13 cellular contexts compared by ENCODE assay signal in genomic region chr1:221827307-221827642, GRCh38.
DNase-seq lines count a peak whose midpoint lies in the region; ATAC-seq, FAIRE-seq and TF ChIP-seq lines count a peak whose summit lies in the region.
"Had no signal": no experiment of that assay in that cellular context is flagged by ENCODE, and none has a peak within 500 bp of the region (broad histone marks: within the 10 kb centered on the region; RNA-seq: fewer than 3 reads in every experiment).

No MANE protein-coding gene starts in this region.

- H3K9ac ChIP-seq in MM.1S (ENCODE audit: low read length) (no peak overlapping the region), astrocyte (ENCODE audit: low read length) (no peak overlapping the region)

- H3K79me2 ChIP-seq in MM.1S (ENCODE audit: low read length) (no peaks in the 10 kb centered on the region), astrocyte (ENCODE audit: insufficient read depth, low read length) (no peaks in the 10 kb centered on the region)

- no peaks in the 10 kb centered on the region for H3K9me3 ChIP-seq in MM.1S (replicated peaks; ENCODE audit: insufficient read depth, low read length)
- H3K9me3 ChIP-seq in astrocyte (ENCODE audit: insufficient read depth, low read depth, low read length), result no peaks in the 10 kb centered on the region
- H3K9me3 ChIP-seq: SJCRH30 had no signal

- H3K36me3 Mint-ChIP-seq in astrocyte (ENCODE audit: low read depth, unreplicated experiment), result no peaks in the 10 kb centered on the region
- no peaks in the 10 kb centered on the region for H3K36me3 Mint-ChIP-seq in natural killer cell
- no peaks in the 10 kb centered on the region for H3K36me3 Mint-ChIP-seq in nephron progenitor cell (ENCODE audit: low read depth)

- H3K27me3 Mint-ChIP-seq in astrocyte (ENCODE audit: low read depth, unreplicated experiment) (no peaks in the 10 kb centered on the region), natural killer cell (ENCODE audit: low read depth in 2 of 2) (no peaks in the 10 kb centered on the region), nephron progenitor cell (ENCODE audit: low read depth, poor library complexity) (peaks cover 40% of the 10 kb centered on the region)
- H3K27me3 Mint-ChIP-seq: naive thymus-derived CD4-positive, alpha-beta T cell had no signal

- H3K27me3 ChIP-seq in MM.1S (replicated peaks; ENCODE audit: insufficient read depth, low read length), result no peaks in the 10 kb centered on the region
- no peaks in the 10 kb centered on the region for H3K27me3 ChIP-seq in astrocyte (ENCODE audit: insufficient read depth, low read length)
- H3K27me3 ChIP-seq: SJCRH30, tibial nerve had no signal

- TF ChIP-seq CTCF in MM.1S (IDR thresholded peaks at IDR 0.05; ENCODE audit: low read length) (no peak), astrocyte (IDR thresholded peaks at IDR 0.05; ENCODE audit: insufficient read depth, low read depth, low read length) (no peak), natural killer cell (IDR thresholded peaks at IDR 0.05) (no peak), nephron progenitor cell (IDR thresholded peaks at IDR 0.05) (no peak)

- H3K4me3 Mint-ChIP-seq in astrocyte (ENCODE audit: unreplicated experiment) (no peak overlapping the region), natural killer cell (peak overlapping the region; percentile 57), nephron progenitor cell (no peak overlapping the region)

- FAIRE-seq in astrocyte (lab: Jason Lieb, UNC), result no peak

- no peaks in the 10 kb centered on the region for H3K9me2 ChIP-seq in MM.1S (replicated peaks; ENCODE audit: insufficient read depth, low read length)

- H3K36me3 ChIP-seq in MM.1S (replicated peaks; ENCODE audit: insufficient read depth, low read length) (no peaks in the 10 kb centered on the region), astrocyte (ENCODE audit: insufficient read depth, low read length) (no peaks in the 10 kb centered on the region)
- H3K36me3 ChIP-seq: SJCRH30, tibial nerve had no signal

- H3K4me3 ChIP-seq in MM.1S (ENCODE audit: low read length) (no peak overlapping the region), astrocyte (ENCODE audit: insufficient read depth, low read depth, low read length) (no peak overlapping the region)
- H3K4me3 ChIP-seq: SJCRH30, tibial nerve had no signal

- H2AFZ ChIP-seq in MM.1S (ENCODE audit: low read length), result 0 out of 2 replicates have a peak overlapping the region, but pooled peaks have one; percentile 3
- H2AFZ ChIP-seq in astrocyte (ENCODE audit: low read depth, low read length), result peak overlapping the region; percentile 37

- H4K20me1 ChIP-seq in MM.1S (ENCODE audit: insufficient read depth, low read length) (no peaks in the 10 kb centered on the region), astrocyte (ENCODE audit: insufficient read depth, low read length) (no peaks in the 10 kb centered on the region)

- H3K27ac Mint-ChIP-seq in astrocyte (ENCODE audit: unreplicated experiment) (peak overlapping the region; percentile 81), natural killer cell (peak overlapping the region; percentile 89 to 92), nephron progenitor cell (no peak overlapping the region)

- peaks cover 35% of the 10 kb centered on the region for H3K4me1 Mint-ChIP-seq in astrocyte (ENCODE audit: low read depth, unreplicated experiment)
- peaks cover 74 to 78% of the 10 kb centered on the region in 2 donors for H3K4me1 Mint-ChIP-seq in natural killer cell
- no peaks in the 10 kb centered on the region for H3K4me1 Mint-ChIP-seq in nephron progenitor cell

- DNase-seq in COLO829 (ENCODE audit: low spot score) (peak; percentile 67), MM.1S (no peak), astrocyte (ENCODE audit: low read depth) (no peak), natural killer cell (no peak), nephron progenitor cell (no peak), ureter (ENCODE audit: low spot score) (no peak)
- DNase-seq: GF-D8; naive thymus-derived CD4-positive, alpha-beta T cell; retina; stimulated activated CD4-positive, alpha-beta T cell treated with anti-CD3 and anti-CD28 coated beads, Interleukin-2, amount 100 ng/mL, for 24 hours had no signal

- no peak for ATAC-seq in natural killer cell
- ATAC-seq in GM21528 (IDR thresholded peaks at IDR 0.05; ENCODE audit: low FRiP score, unreplicated experiment), result no peak

- peaks cover 6% of the 10 kb centered on the region for H3K4me1 ChIP-seq in MM.1S (ENCODE audit: low read length)
- peaks cover 41% of the 10 kb centered on the region for H3K4me1 ChIP-seq in astrocyte (ENCODE audit: insufficient read depth, low read length)
- H3K4me1 ChIP-seq: tibial nerve had no signal

- H3K9me3 Mint-ChIP-seq in astrocyte (ENCODE audit: unreplicated experiment) (no peaks in the 10 kb centered on the region), natural killer cell (peaks cover 0 to 2% of the 10 kb centered on the region in 2 donors), nephron progenitor cell (peaks cover 3% of the 10 kb centered on the region)

- intact Hi-C loops in natural killer cell (cut with micrococcal nuclease), result loop anchor here (5.0 kb wide), 1 partner anchor 305 kb away; no protein-coding TSS in a partner anchor

- H3K4me2 ChIP-seq in MM.1S (ENCODE audit: low read depth, low read length) (no peak overlapping the region), astrocyte (ENCODE audit: low read length) (no peak overlapping the region)

- no peak overlapping the region for H3K27ac ChIP-seq in MM.1S (ENCODE audit: low read length)
- H3K27ac ChIP-seq in astrocyte (ENCODE audit: low read depth, low read length), result peak overlapping the region; percentile 42
- H3K27ac ChIP-seq: SJCRH30, tibial nerve had no signal

- H3F3A ChIP-seq in MM.1S (ENCODE audit: insufficient read depth, low read length), result no peaks in the 10 kb centered on the region
